ENCODE assay signal across 33 cellular contexts in genomic region chr10:108490931-108491330, GRCh38.
"Had no signal": no experiment of that assay in that cellular context is flagged by ENCODE, and none has a peak within 500 bp of the region (broad histone marks: within the 10 kb centered on the region; RNA-seq: fewer than 3 reads in every experiment).

No MANE protein-coding gene starts in this region.

- H3K79me2 ChIP-seq: hepatocyte had no signal

- H3K9me3 ChIP-seq: adrenal gland, colonic mucosa, gastrocnemius medialis, ovary, sigmoid colon, uterus had no signal

- H3K27ac ChIP-seq: adrenal gland, cardiac muscle cell, colonic mucosa, gastrocnemius medialis, hepatocyte, left ventricle myocardium inferior, ovary, sigmoid colon, uterus, WERI-Rb-1 had no signal

- H3K4me3 ChIP-seq: adrenal gland, cardiac muscle cell, colonic mucosa, gastrocnemius medialis, hepatocyte, left ventricle myocardium inferior, lung, ovary, sigmoid colon, uterus had no signal

- H3K4me3 Mint-ChIP-seq: activated naive CD8-positive, alpha-beta T cell; brain; stimulated activated memory B cell treated with anti-CD40 and anti-IgM and Interleukin-4, amounts not matched to agents 10 μg/mL and 1 μg/mL and 100 μg/mL, for 72 hours; stimulated activated naive CD8-positive, alpha-beta T cell treated with anti-CD3 and anti-CD28 coated beads, Interleukin-15, amount 100 ng/mL, for 72 hours; T-helper 17 cell; type B pancreatic cell had no signal

- H3K4me1 Mint-ChIP-seq: brain; stimulated activated memory B cell treated with anti-CD40 and anti-IgM and Interleukin-4, amounts not matched to agents 10 μg/mL and 1 μg/mL and 100 μg/mL, for 72 hours; stimulated activated naive CD8-positive, alpha-beta T cell treated with anti-CD3 and anti-CD28 coated beads, Interleukin-15, amount 100 ng/mL, for 72 hours; T-helper 17 cell had no signal

- DNase-seq: activated CD4-positive, alpha-beta T cell treated with anti-CD3 and anti-CD28 coated beads for 48 hours; activated CD4-positive, alpha-beta T cell treated with anti-CD3 and anti-CD28 coated beads, Interleukin-2, amount 50 U/mL, for 48 hours; activated CD8-positive, alpha-beta memory T cell treated with anti-CD3 and anti-CD28 coated beads for 24 hours; activated effector memory CD4-positive, alpha-beta T cell treated with Interleukin-2 at 50 U/mL for 16 hours; activated naive CD4-positive, alpha-beta T cell treated with Interleukin-2 at 50 U/mL for 16 hours; adrenal gland; aorta; cerebellar nuclear complex; colonic mucosa; effector CD8-positive, alpha-beta T cell; gastrocnemius medialis; left ventricle myocardium inferior; mesendoderm; ovary; retina; sigmoid colon; small intestine; stimulated activated CD4-positive, alpha-beta T cell treated with anti-CD3 and anti-CD28 coated beads, Interleukin-4, amount 100 ng/mL, for 24 hours; stimulated activated naive CD8-positive, alpha-beta T cell treated with anti-CD3 and anti-CD28 coated beads, Interleukin-15, amount 100 ng/mL, for 72 hours; substantia nigra; T-helper 17 cell; T1000; uterus; WERI-Rb-1 had no signal

- H3K36me3 Mint-ChIP-seq: activated naive CD8-positive, alpha-beta T cell; brain; stimulated activated memory B cell treated with anti-CD40 and anti-IgM and Interleukin-4, amounts not matched to agents 10 μg/mL and 1 μg/mL and 100 μg/mL, for 72 hours; type B pancreatic cell had no signal

- H3K4me1 ChIP-seq: adrenal gland, colonic mucosa, gastrocnemius medialis, left ventricle myocardium inferior, sigmoid colon, uterus had no signal

- H2AFZ ChIP-seq: hepatocyte had no signal

- H3K27me3 ChIP-seq: adrenal gland, cardiac muscle cell, colonic mucosa, gastrocnemius medialis, hepatocyte, ovary, sigmoid colon, uterus had no signal

- H3K4me2 ChIP-seq: hepatocyte had no signal

- FAIRE-seq: small intestine had no signal

- H3K9me3 Mint-ChIP-seq: type B pancreatic cell had no signal

- H3K36me3 ChIP-seq: adrenal gland, cardiac muscle cell, colonic mucosa, gastrocnemius medialis, left ventricle myocardium inferior, ovary, sigmoid colon, uterus, WERI-Rb-1 had no signal

- H3K27me3 Mint-ChIP-seq: activated naive CD8-positive, alpha-beta T cell; brain; progenitor cell of endocrine pancreas; stimulated activated memory B cell treated with anti-CD40 and anti-IgM and Interleukin-4, amounts not matched to agents 10 μg/mL and 1 μg/mL and 100 μg/mL, for 72 hours; stimulated activated naive CD8-positive, alpha-beta T cell treated with anti-CD3 and anti-CD28 coated beads, Interleukin-15, amount 100 ng/mL, for 72 hours; T-helper 17 cell; type B pancreatic cell had no signal

- H3K27ac Mint-ChIP-seq: activated naive CD8-positive, alpha-beta T cell; brain; progenitor cell of endocrine pancreas; stimulated activated memory B cell treated with anti-CD40 and anti-IgM and Interleukin-4, amounts not matched to agents 10 μg/mL and 1 μg/mL and 100 μg/mL, for 72 hours; stimulated activated naive CD8-positive, alpha-beta T cell treated with anti-CD3 and anti-CD28 coated beads, Interleukin-15, amount 100 ng/mL, for 72 hours; T-helper 17 cell; type B pancreatic cell had no signal

- ATAC-seq: activated CD4-positive, CD25-positive, alpha-beta regulatory T cell treated with anti-CD3 and anti-CD28 coated beads, Interleukin-2, amount 50 U/mL, for 24 hours; gastrocnemius medialis; stimulated activated memory B cell treated with anti-CD40 and anti-IgM and Interleukin-4, amounts not matched to agents 10 μg/mL and 1 μg/mL and 100 μg/mL, for 72 hours; stimulated activated naive CD8-positive, alpha-beta T cell treated with anti-CD3 and anti-CD28 coated beads, Interleukin-15, amount 100 ng/mL, for 72 hours; T-helper 17 cell had no signal
